Comparison of ENCODE assay signal across 25 cellular contexts in genomic region chr3:13840456-13840855, GRCh38. TPM values are rescaled to one million over a fixed set of nuclear protein-coding genes. Genes with fewer than 3 reads are reported as not detected.
DNase-seq lines count a peak whose midpoint lies in the region; ATAC-seq and TF ChIP-seq lines count a peak whose summit lies in the region.
"Had no signal": no experiment of that assay in that cellular context is flagged by ENCODE, and none has a peak within 500 bp of the region (broad histone marks: within the 10 kb centered on the region; RNA-seq: fewer than 3 reads in every experiment).

No MANE protein-coding gene starts in this region.

- H4K20me1 ChIP-seq in PC-9 (ENCODE audit: insufficient read depth): no peaks in the 10 kb centered on the region
- H4K20me1 ChIP-seq: BLaER1 treated with 17β-estradiol and CSF1 and Interleukin-3, amounts not matched to agents 10 nM and 100 nM had no signal

- H3K4me1 Mint-ChIP-seq in activated CD8-positive, alpha-beta T cell treated with anti-CD3 and anti-CD28 coated beads, Interleukin-2, amount 10 ng/mL, durations not matched to agents 7 days and 5 days (ENCODE audit: low read depth): no peaks in the 10 kb centered on the region
- H3K4me1 Mint-ChIP-seq: CD14-positive monocyte; CD8-positive, alpha-beta memory T cell had no signal

- 48% methylated on average over 2 of the region's 2 CpGs for WGBS in right lobe of liver (ENCODE audit: insufficient coverage, low coverage, low lambda C conversion rate, missing lambda C conversion rate)

- H3K9me3 ChIP-seq in HEK293 (ENCODE audit: control insufficient read depth, insufficient read depth, low read depth, low read length) (no peaks in the 10 kb centered on the region), PC-9 (ENCODE audit: insufficient read depth, low read depth) (no peaks in the 10 kb centered on the region), right lobe of liver (no peaks in the 10 kb centered on the region)
- H3K9me3 ChIP-seq: A549; BE2C; BLaER1 treated with 17β-estradiol and CSF1 and Interleukin-3, amounts not matched to agents 10 nM and 100 nM had no signal

- H2AFZ ChIP-seq in PC-9: no peak overlapping the region
- H2AFZ ChIP-seq: GM23248 had no signal

- H3K27me3 ChIP-seq in PC-9 (ENCODE audit: insufficient read depth, low read depth): no peaks in the 10 kb centered on the region
- no peaks in the 10 kb centered on the region for H3K27me3 ChIP-seq in right lobe of liver
- H3K27me3 ChIP-seq: BE2C; BLaER1 treated with 17β-estradiol and CSF1 and Interleukin-3, amounts not matched to agents 10 nM and 100 nM had no signal

- H3K36me3 ChIP-seq in HEK293 (ENCODE audit: control insufficient read depth in 2 of 2, insufficient read depth in 1 of 2, low read length in 2 of 2) (no peaks in the 10 kb centered on the region), PC-9 (ENCODE audit: low read depth) (no peaks in the 10 kb centered on the region; the same call in 1 of the 2 replicates), right lobe of liver (no peaks in the 10 kb centered on the region)
- H3K36me3 ChIP-seq: BE2C; BLaER1 treated with 17β-estradiol and CSF1 and Interleukin-3, amounts not matched to agents 10 nM and 100 nM had no signal

- peaks cover 73% of the 10 kb centered on the region for H3K79me2 ChIP-seq in PC-9 (ENCODE audit: low read depth)

- H3K9me2 ChIP-seq in PC-9 (ENCODE audit: insufficient read depth): no peaks in the 10 kb centered on the region

- H3K4me3 Mint-ChIP-seq in activated CD8-positive, alpha-beta T cell treated with anti-CD3 and anti-CD28 coated beads, Interleukin-2, amount 10 ng/mL, durations not matched to agents 7 days and 5 days: no peak overlapping the region
- H3K4me3 Mint-ChIP-seq: CD14-positive monocyte; CD4-positive, alpha-beta T cell; CD8-positive, alpha-beta memory T cell; HFFc6 had no signal

- H3K27me3 Mint-ChIP-seq in activated CD8-positive, alpha-beta T cell treated with anti-CD3 and anti-CD28 coated beads, Interleukin-2, amount 10 ng/mL, durations not matched to agents 7 days and 5 days (ENCODE audit: low read depth): no peaks in the 10 kb centered on the region
- H3K27me3 Mint-ChIP-seq: CD4-positive, alpha-beta T cell had no signal

- H3K4me1 ChIP-seq in HEK293 (ENCODE audit: control insufficient read depth, insufficient read depth, low read length) (no peaks in the 10 kb centered on the region), PC-9 (replicated peaks; ENCODE audit: insufficient read depth) (peaks cover 45% of the 10 kb centered on the region), right lobe of liver (no peaks in the 10 kb centered on the region)
- H3K4me1 ChIP-seq: A549; BE2C; BLaER1 treated with 17β-estradiol and CSF1 and Interleukin-3, amounts not matched to agents 10 nM and 100 nM had no signal

- peak overlapping the region; percentile 53 for H3K4me2 ChIP-seq in PC-9
- H3K4me2 ChIP-seq: A549; BLaER1 treated with 17β-estradiol and CSF1 and Interleukin-3, amounts not matched to agents 10 nM and 100 nM had no signal

- TF ChIP-seq POLR2A in right lobe of liver (IDR thresholded peaks at IDR 0.05): no peak

- ATAC-seq in activated CD8-positive, alpha-beta T cell treated with anti-CD3 and anti-CD28 coated beads, Interleukin-2, amount 10 ng/mL, durations not matched to agents 7 days and 5 days: no peak
- no peak for ATAC-seq in right lobe of liver
- ATAC-seq: A549, GM12878 had no signal

- H3K27ac ChIP-seq in HEK293 (ENCODE audit: extremely low read depth, low read depth, low read length) (no peak overlapping the region), PC-9 (peak overlapping the region; percentile 80), epithelial cell of prostate (peak overlapping the region; percentile 98), right lobe of liver (no peak overlapping the region)
- H3K27ac ChIP-seq: A549; BLaER1 treated with 17β-estradiol and CSF1 and Interleukin-3, amounts not matched to agents 10 nM and 100 nM; GM23248 had no signal

- TF ChIP-seq CTCF in HEK293 (tag by site-specific recombination; IDR thresholded peaks at IDR 0.05) (no peak), PC-9 (conservative IDR thresholded peaks at IDR 0.05) (no peak), right lobe of liver (IDR thresholded peaks at IDR 0.05) (no peak)

- H3F3A ChIP-seq in PC-9 (ENCODE audit: insufficient read depth, low read depth): peaks cover 30% of the 10 kb centered on the region

- no peaks in the 10 kb centered on the region for H3K36me3 Mint-ChIP-seq in activated CD8-positive, alpha-beta T cell treated with anti-CD3 and anti-CD28 coated beads, Interleukin-2, amount 10 ng/mL, durations not matched to agents 7 days and 5 days (ENCODE audit: low read depth)
- H3K36me3 Mint-ChIP-seq: CD14-positive monocyte; CD8-positive, alpha-beta memory T cell had no signal

- intact Hi-C loops in PC-9 (cut with micrococcal nuclease; ENCODE audit: unreplicated experiment) (no loop called here), right lobe of liver (cut with DNase I) (no loop called here)

- CTCF ChIA-PET in HEK293 (lab: Yijun Ruan, JAX): interaction anchor here (1.5 kb wide), 1 partner anchor 45 kb away, joined by 6 read pairs; no protein-coding TSS in a partner anchor
- CTCF ChIA-PET in PC-9 (lab: Charles Lee): no interaction called here
- CTCF ChIA-PET in activated CD8-positive, alpha-beta T cell treated with anti-CD3 and anti-CD28 coated beads, Interleukin-2, amount 10 ng/mL, durations not matched to agents 7 days and 5 days (lab: Charles Lee): no interaction called here

- no TSS peak for BruUV-seq in PC-9 (replicated peaks; lab: Mats Ljungman, UMichigan)

- no peaks in the 10 kb centered on the region for H3K9me3 Mint-ChIP-seq in activated CD8-positive, alpha-beta T cell treated with anti-CD3 and anti-CD28 coated beads, Interleukin-2, amount 10 ng/mL, durations not matched to agents 7 days and 5 days (ENCODE audit: insufficient read depth)
- H3K9me3 Mint-ChIP-seq: CD14-positive monocyte; CD4-positive, alpha-beta T cell; CD8-positive, alpha-beta memory T cell; HFFc6 had no signal

- no peak overlapping the region for H3K27ac Mint-ChIP-seq in activated CD8-positive, alpha-beta T cell treated with anti-CD3 and anti-CD28 coated beads, Interleukin-2, amount 10 ng/mL, durations not matched to agents 7 days and 5 days
- H3K27ac Mint-ChIP-seq: CD14-positive monocyte; CD4-positive, alpha-beta T cell; CD8-positive, alpha-beta memory T cell; HFFc6 had no signal

- H3K4me3 ChIP-seq in HEK293 (ENCODE audit: low read depth, low read length): no peak overlapping the region
- H3K4me3 ChIP-seq in PC-9: no peak overlapping the region
- no peak overlapping the region for H3K4me3 ChIP-seq in right lobe of liver
- H3K4me3 ChIP-seq: A549; BLaER1 treated with 17β-estradiol and CSF1 and Interleukin-3, amounts not matched to agents 10 nM and 100 nM; GM12878; GM23248 had no signal

- POLR2A ChIA-PET in HEK293 (lab: Yijun Ruan, JAX) (no interaction called here), PC-9 (lab: Charles Lee; ENCODE audit: unreplicated experiment) (no interaction called here)
- POLR2A ChIA-PET in activated CD8-positive, alpha-beta T cell treated with anti-CD3 and anti-CD28 coated beads, Interleukin-2, amount 10 ng/mL, durations not matched to agents 7 days and 5 days (lab: Charles Lee): no interaction called here

- DNase-seq in PC-9: no peak
- DNase-seq in epithelial cell of prostate (ENCODE audit: low read depth, low spot score): no peak
- no peak for DNase-seq in activated CD8-positive, alpha-beta T cell treated with anti-CD3 and anti-CD28 coated beads, Interleukin-2, amount 10 ng/mL, durations not matched to agents 7 days and 5 days
- no peak for DNase-seq in right lobe of liver
- no peak for DNase-seq in HPDE6-E6E7 (ENCODE audit: extremely low spot score)
- DNase-seq in activated naive CD4-positive, alpha-beta T cell (lab: John Stamatoyannopoulos, UW): no peak
- DNase-seq: 8988T; ACHN; AML-193; BE2C; CD4-positive, alpha-beta T cell; CD8-positive, alpha-beta memory T cell; DMS 273 treated with DMSO at 0.1 percent for 48 hours; DMS79; GDM1; GM23248; H7; HCEC 1CT; HFFc6 had no signal

TF ChIP-seq in HEK293, 187 proteins besides CTCF, POLR2A, EP300 and RAD21 (continues in another document):
- TF ChIP-seq ZNF155 (tag by site-specific recombination; IDR thresholded peaks at IDR 0.05) (no peak), ZNF366 (tag by site-specific recombination; conservative IDR thresholded peaks at IDR 0.05) (peak; percentile 79), ZBTB17 (tag by site-specific recombination; IDR thresholded peaks at IDR 0.05) (peak; percentile 47; the same call in 1 of the 2 replicates), ZBTB11 (tag by site-specific recombination; conservative IDR thresholded peaks at IDR 0.05; ENCODE audit: low read depth) (no peak)

RNA-seq across cellular contexts. Expression of gene WNT7A, which starts 39.4 kb away (rescaled TPM):
- total RNA-seq in PC-9 (2021): 4.7 and 6.3 TPM in 2 replicates
- not detected for total RNA-seq in activated CD8-positive, alpha-beta T cell treated with anti-CD3 and anti-CD28 coated beads, Interleukin-2, amount 10 ng/mL, durations not matched to agents 7 days and 5 days
- total RNA-seq in right lobe of liver: not detected
- total RNA-seq: GM23248, H1, HFFc6 had no signal

Comparison
In these comparisons a context has a peak if more than half of its experiments do, and no peak if none do; other contexts are left out.
1. H3K27ac ChIP-seq: peak in PC-9 (single experiment) and epithelial cell of prostate (single experiment); none in HEK293 (single experiment) and right lobe of liver (0 of 3).